In genomic region chr15:35705885-35706590, GRCh38 we compare ENCODE assay signal across 13 cellular contexts.
DNase-seq lines count a peak whose midpoint lies in the region; ATAC-seq and TF ChIP-seq lines count a peak whose summit lies in the region.
"Had no signal": no experiment of that assay in that cellular context is flagged by ENCODE, and none has a peak within 500 bp of the region (broad histone marks: within the 10 kb centered on the region; RNA-seq: fewer than 3 reads in every experiment).

No MANE protein-coding gene starts in this region.

- CTCF ChIA-PET in activated naive CD4-positive, alpha-beta T cell treated with anti-CD3 and anti-CD28 coated beads for 36 hours (lab: Charles Lee): interaction anchor here (0.9 to 1.3 kb wide), 2 partner anchors 10 to 133 kb away, joined by 3 read pairs; no protein-coding TSS in a partner anchor

- H3K79me2 ChIP-seq in GM23338 (replicated peaks; ENCODE audit: insufficient read depth): no peaks in the 10 kb centered on the region

- DNase-seq in GM23338 (ENCODE audit: low spot score): no peak
- peak; percentile 68 for DNase-seq in brain microvascular endothelial cell
- DNase-seq in right atrium auricular region (ENCODE audit: low spot score): no peak
- peak; percentile 64 for DNase-seq in retinal pigment epithelial cell (ENCODE audit: low read depth)
- no peak for DNase-seq in colonic mucosa
- no peak for DNase-seq in activated naive CD4-positive, alpha-beta T cell treated with anti-CD3 and anti-CD28 coated beads for 36 hours
- DNase-seq: CD4-positive, alpha-beta T cell; glutamatergic neuron; NCI-H1694 treated with DMSO at 0.1 percent for 48 hours; stimulated activated naive CD4-positive, alpha-beta T cell; T-helper 9 cell had no signal

- H2AFZ ChIP-seq in GM23338: peak overlapping the region; percentile 33

- H3K9ac ChIP-seq in colonic mucosa (ENCODE audit: low read depth in 2 of 2, low read length in 2 of 2): no peak overlapping the region

- no peaks in the 10 kb centered on the region for H3F3A ChIP-seq in GM23338 (replicated peaks; ENCODE audit: low read depth)

- H3K27ac ChIP-seq in GM23338 (ENCODE audit: low read depth): no peak overlapping the region
- H3K27ac ChIP-seq in brain microvascular endothelial cell: peak overlapping the region; percentile 59
- peak overlapping the region; percentile 78 to 89 for H3K27ac ChIP-seq in right atrium auricular region
- H3K27ac ChIP-seq in colonic mucosa: no peak overlapping the region

- H3K36me3 ChIP-seq in GM23338 (ENCODE audit: insufficient read depth) (no peaks in the 10 kb centered on the region), brain microvascular endothelial cell (replicated peaks) (no peaks in the 10 kb centered on the region), right atrium auricular region (no peaks in the 10 kb centered on the region), colonic mucosa (no peaks in the 10 kb centered on the region)

- H3K4me1 Mint-ChIP-seq in GM23338: peaks cover 23% of the 10 kb centered on the region
- H3K4me1 Mint-ChIP-seq in activated naive CD4-positive, alpha-beta T cell treated with anti-CD3 and anti-CD28 coated beads for 36 hours (ENCODE audit: low read depth): no peaks in the 10 kb centered on the region

- no peak overlapping the region for H3K4me3 Mint-ChIP-seq in GM23338
- H3K4me3 Mint-ChIP-seq in activated naive CD4-positive, alpha-beta T cell treated with anti-CD3 and anti-CD28 coated beads for 36 hours: no peak overlapping the region
- H3K4me3 Mint-ChIP-seq: CD4-positive, alpha-beta T cell had no signal

- no peaks in the 10 kb centered on the region for H3K27me3 Mint-ChIP-seq in GM23338 (ENCODE audit: insufficient read depth, low read depth, poor library complexity)
- H3K27me3 Mint-ChIP-seq in activated naive CD4-positive, alpha-beta T cell treated with anti-CD3 and anti-CD28 coated beads for 36 hours (ENCODE audit: low read depth): peaks cover 3% of the 10 kb centered on the region
- H3K27me3 Mint-ChIP-seq: CD4-positive, alpha-beta T cell had no signal

- H3K4me3 ChIP-seq in GM23338: no peak overlapping the region
- no peak overlapping the region for H3K4me3 ChIP-seq in brain microvascular endothelial cell (ENCODE audit: low read depth, low read length)
- H3K4me3 ChIP-seq in right atrium auricular region: no peak overlapping the region
- H3K4me3 ChIP-seq in retinal pigment epithelial cell (ENCODE audit: low read length): no peak overlapping the region
- H3K4me3 ChIP-seq in colonic mucosa: no peak overlapping the region

- H4K20me1 ChIP-seq in GM23338 (replicated peaks; ENCODE audit: insufficient read depth): no peaks in the 10 kb centered on the region

- no peak overlapping the region for H3K4me2 ChIP-seq in GM23338

- H3K36me3 Mint-ChIP-seq in GM23338 (ENCODE audit: low read depth): no peaks in the 10 kb centered on the region
- no peaks in the 10 kb centered on the region for H3K36me3 Mint-ChIP-seq in activated naive CD4-positive, alpha-beta T cell treated with anti-CD3 and anti-CD28 coated beads for 36 hours (ENCODE audit: low read depth)

- peak overlapping the region; percentile 51; the same call in 1 of the 2 replicates for H3K27ac Mint-ChIP-seq in GM23338
- no peak overlapping the region for H3K27ac Mint-ChIP-seq in activated naive CD4-positive, alpha-beta T cell treated with anti-CD3 and anti-CD28 coated beads for 36 hours
- H3K27ac Mint-ChIP-seq: CD4-positive, alpha-beta T cell had no signal

- intact Hi-C loops in colonic mucosa (cut with DNase I): no loop called here
- intact Hi-C loops in activated naive CD4-positive, alpha-beta T cell treated with anti-CD3 and anti-CD28 coated beads for 36 hours (cut with micrococcal nuclease): no loop called here

- no peaks in the 10 kb centered on the region for H3K9me2 ChIP-seq in GM23338 (ENCODE audit: insufficient read depth)

- no peaks in the 10 kb centered on the region for H3K9me3 ChIP-seq in right atrium auricular region
- H3K9me3 ChIP-seq in colonic mucosa: no peaks in the 10 kb centered on the region

- H3K9me3 Mint-ChIP-seq in GM23338: no peaks in the 10 kb centered on the region
- no peaks in the 10 kb centered on the region for H3K9me3 Mint-ChIP-seq in activated naive CD4-positive, alpha-beta T cell treated with anti-CD3 and anti-CD28 coated beads for 36 hours
- H3K9me3 Mint-ChIP-seq: CD4-positive, alpha-beta T cell had no signal

- TF ChIP-seq CTCF in GM23338 (conservative IDR thresholded peaks at IDR 0.05; ENCODE audit: low read depth in 2 of 2): no peak
- no peak for TF ChIP-seq CTCF in brain microvascular endothelial cell (IDR thresholded peaks at IDR 0.05; ENCODE audit: low read depth, low read length, missing control alignments)
- TF ChIP-seq CTCF in right atrium auricular region (IDR thresholded peaks at IDR 0.05): no peak
- TF ChIP-seq CTCF in retinal pigment epithelial cell (conservative IDR thresholded peaks at IDR 0.05; ENCODE audit: low read depth, low read length): no peak
- TF ChIP-seq CTCF in colonic mucosa (IDR thresholded peaks at IDR 0.05): no peak

- in situ Hi-C loops in brain microvascular endothelial cell (cut with HindIII; ENCODE audit: low pct_ligation_motif_present, low sequenced_read_pairs): no loop called here

- H3K4me1 ChIP-seq in GM23338 (ENCODE audit: insufficient read depth): 0 out of 2 replicates have a peak, but pooled peaks cover 4% of the 10 kb centered on the region
- peaks cover 0 to 32% of the 10 kb centered on the region in 2 donors for H3K4me1 ChIP-seq in right atrium auricular region
- no peaks in the 10 kb centered on the region for H3K4me1 ChIP-seq in colonic mucosa

- H3K27me3 ChIP-seq in GM23338 (ENCODE audit: insufficient read depth): no peaks in the 10 kb centered on the region
- no peaks in the 10 kb centered on the region for H3K27me3 ChIP-seq in brain microvascular endothelial cell (replicated peaks)
- no peaks in the 10 kb centered on the region for H3K27me3 ChIP-seq in right atrium auricular region
- no peaks in the 10 kb centered on the region for H3K27me3 ChIP-seq in colonic mucosa

- ATAC-seq in GM23338 (no peak), HG02840 (IDR thresholded peaks at IDR 0.05; ENCODE audit: low FRiP score, unreplicated experiment) (no peak), HG03045 (IDR thresholded peaks at IDR 0.05; ENCODE audit: unreplicated experiment) (no peak)

TF ChIP-seq in GM23338, 12 proteins besides CTCF, POLR2A, EP300 and RAD21 (continues in another document):
- no peak for TF ChIP-seq ZNF462 (CRISPR knock-in tag; IDR thresholded peaks at IDR 0.05)

Comparison
In these comparisons a context has a peak if more than half of its experiments do, and no peak if none do; other contexts are left out.
1. DNase-seq: peak in brain microvascular endothelial cell (single experiment) and retinal pigment epithelial cell (single experiment); none in GM23338 (single experiment), right atrium auricular region (single experiment), colonic mucosa (single experiment) and activated naive CD4-positive, alpha-beta T cell treated with anti-CD3 and anti-CD28 coated beads for 36 hours (single experiment).
2. H3K27ac ChIP-seq: peak in brain microvascular endothelial cell (single experiment) and right atrium auricular region (2 of 2); none in GM23338 (single experiment) and colonic mucosa (single experiment).